In genomic region chr3:113783463-113783862, GRCh38 we compare ENCODE assay signal across 8 cellular contexts. TPM values are rescaled to one million over a fixed set of nuclear protein-coding genes. Genes with fewer than 3 reads are reported as not detected.
DNase-seq lines count a peak whose midpoint lies in the region; ATAC-seq and TF ChIP-seq lines count a peak whose summit lies in the region.

No MANE protein-coding gene starts in this region.

- TF ChIP-seq CTCF in AG09319 (IDR thresholded peaks at IDR 0.05; ENCODE audit: low read depth, low read length) (no peak), fibroblast of mammary gland (conservative IDR thresholded peaks at IDR 0.05; ENCODE audit: control insufficient read depth, insufficient read depth, low read depth, low read length) (no peak), OCI-LY7 (conservative IDR thresholded peaks at IDR 0.05; ENCODE audit: low read length) (no peak)

- DNase-seq in AG09319 (ENCODE audit: extremely low read depth, low read depth) (peak; percentile 93), NAMALWA (ENCODE audit: low spot score) (peak; percentile 54), fibroblast of mammary gland (ENCODE audit: low read depth) (peak; percentile 91), hippocampal formation (lab: John Stamatoyannopoulos, UW) (no peak), OCI-LY7 (ENCODE audit: low spot score) (no peak), Right ventricle myocardium superior (no peak)

- H3K4me3 ChIP-seq in fibroblast of mammary gland (ENCODE audit: control insufficient read depth, low read depth, low read length) (no peak overlapping the region), OCI-LY7 (ENCODE audit: low read depth, low read length, poor library complexity, severe bottlenecking) (no peak overlapping the region)

- no peaks in the 10 kb centered on the region for H3K9me2 ChIP-seq in OCI-LY7 (ENCODE audit: insufficient read depth, low read length)

- H4K20me1 ChIP-seq in OCI-LY7 (ENCODE audit: insufficient read depth, low read length) = no peaks in the 10 kb centered on the region

- BruUV-seq in OCI-LY7 (replicated peaks; lab: Mats Ljungman, UMichigan) = no TSS peak

- H2AFZ ChIP-seq in OCI-LY7 (ENCODE audit: low read length) = no peak overlapping the region

- H3K9me3 ChIP-seq in OCI-LY7 (ENCODE audit: low read length) = no peaks in the 10 kb centered on the region

- no peak overlapping the region for H3K4me2 ChIP-seq in OCI-LY7 (ENCODE audit: low read length)

- intact Hi-C loops in OCI-LY7 (cut with micrococcal nuclease; ENCODE audit: unreplicated experiment) = no loop called here
- intact Hi-C loops in Right ventricle myocardium superior (cut with DNase I) = no loop called here

- no peaks in the 10 kb centered on the region for H3K79me2 ChIP-seq in OCI-LY7 (ENCODE audit: insufficient read depth, low read depth, low read length)

- no peak overlapping the region for H3K27ac ChIP-seq in OCI-LY7 (ENCODE audit: low read depth, low read length, poor library complexity, severe bottlenecking)

- H3K4me1 ChIP-seq in OCI-LY7 (ENCODE audit: insufficient read depth, low read length, poor library complexity, severe bottlenecking) = peaks cover 10% of the 10 kb centered on the region

- POLR2A ChIA-PET in OCI-LY7 (lab: Charles Lee) = no interaction called here

- peaks cover 43% of the 10 kb centered on the region for H3K36me3 ChIP-seq in OCI-LY7 (ENCODE audit: insufficient read depth, low read length)

- peak; percentile 57 for ATAC-seq in GM21619 (IDR thresholded peaks at IDR 0.05; ENCODE audit: unreplicated experiment)
- no peak for ATAC-seq in GM19324 (IDR thresholded peaks at IDR 0.05; ENCODE audit: low FRiP score, unreplicated experiment)
- no peak for ATAC-seq in Right ventricle myocardium superior (ENCODE audit: poor library complexity)

- CTCF ChIA-PET in OCI-LY7 (lab: Charles Lee; ENCODE audit: unreplicated experiment) = no interaction called here

RNA-seq across cellular contexts. Expression of gene ATP6V1A, which starts 36.6 kb away (rescaled TPM):
- total RNA-seq in OCI-LY7 (2014; rRNA removed; shearing (Covaris generic)) = 22.1 and 26.5 TPM in 2 replicates
- total RNA-seq in OCI-LY7 (2022) (63.2 and 77.3 TPM in 2 replicates), Right ventricle myocardium superior (17.9 TPM)

RNA-seq across cellular contexts. Expression of gene NAA50, which starts 37.4 kb away (rescaled TPM):
- total RNA-seq in OCI-LY7 (2014; rRNA removed; shearing (Covaris generic)) = 223 and 225 TPM in 2 replicates
- 159 and 172 TPM in 2 replicates for total RNA-seq in OCI-LY7 (2022)
- 77.5 TPM for total RNA-seq in Right ventricle myocardium superior

RNA-seq across cellular contexts. Expression of gene GRAMD1C, which starts 55.1 kb away (rescaled TPM):
- 4.1 and 6.1 TPM in 2 replicates for total RNA-seq in OCI-LY7 (2014; rRNA removed; shearing (Covaris generic))
- total RNA-seq in OCI-LY7 (2022) (6.4 and 6.8 TPM in 2 replicates), Right ventricle myocardium superior (1.1 TPM)

Comparison
In these comparisons a context has a peak if more than half of its experiments do, and no peak if none do; other contexts are left out.
1. DNase-seq: peak in AG09319 (single experiment), NAMALWA (single experiment) and fibroblast of mammary gland (single experiment); none in hippocampal formation (0 of 2), OCI-LY7 (single experiment) and Right ventricle myocardium superior (single experiment).